8 cellular contexts compared by ENCODE assay signal in genomic region chr16:69149621-69150020, GRCh38. TPM values are rescaled to one million over a fixed set of nuclear protein-coding genes. Genes with fewer than 3 reads are reported as not detected.
A peak's percentile ranks its signal among the peaks of the same experiment; 100 is the strongest.
DNase-seq lines count a peak whose midpoint lies in the region; ATAC-seq and TF ChIP-seq lines count a peak whose summit lies in the region.
"Not testable (repeated sequence)": the region's sequence is repeated elsewhere in the genome, so short reads cannot be mapped to it uniquely, and the experiment has no call there.
"Had no signal": no experiment of that assay in that cellular context is flagged by ENCODE, and none has a peak within 500 bp of the region (broad histone marks: within the 10 kb centered on the region; RNA-seq: fewer than 3 reads in every experiment).

No MANE protein-coding gene starts in this region.

- H3K27ac ChIP-seq in GM23338 (ENCODE audit: low read depth), result peak overlapping the region; percentile 53
- peak overlapping the region; percentile 18; the same call in 1 of the 2 replicates for H3K27ac ChIP-seq in RWPE1
- peak overlapping the region; percentile 10 for H3K27ac ChIP-seq in cingulate gyrus (ENCODE audit: low read depth, low read length)
- H3K27ac ChIP-seq in dorsolateral prefrontal cortex, result peak overlapping the region in 40 of 59 donors; percentile 16 to 87 (median 62)
- peak overlapping the region; percentile 6 for H3K27ac ChIP-seq in temporal lobe (ENCODE audit: low read depth, low read length)
- H3K27ac ChIP-seq in thyroid gland, result peak overlapping the region; percentile 78 to 92 (median 92)

- CTCF ChIA-PET in RWPE1 (lab: Yijun Ruan, JAX), result interaction anchor here (0.6 to 1.9 kb wide), 6 partner anchors 10 to 309 kb away, joined by 3 to 11 read pairs (median 4); no protein-coding TSS in a partner anchor

- not testable (repeated sequence) for H3K9me3 Mint-ChIP-seq in GM23338; osteocyte (ENCODE audit: unreplicated experiment)

- peaks cover 22% of the 10 kb centered on the region for H3K79me2 ChIP-seq in GM23338 (replicated peaks; ENCODE audit: insufficient read depth)

- peaks cover 75% of the 10 kb centered on the region for H3K36me3 Mint-ChIP-seq in GM23338 (ENCODE audit: low read depth)
- H3K36me3 Mint-ChIP-seq in osteocyte (ENCODE audit: unreplicated experiment), result peaks cover 32% of the 10 kb centered on the region

- not testable (repeated sequence) for DNase-seq in GM23338 (ENCODE audit: low spot score); RWPE1 (ENCODE audit: low spot score); dorsolateral prefrontal cortex
- DNase-seq in osteocyte (ENCODE audit: extremely low spot score, unreplicated experiment) (peak; percentile 25), thyroid gland (peak; percentile 83 to 86)

- not testable (repeated sequence) for H3K9me3 ChIP-seq in thyroid gland

- H3K27me3 ChIP-seq in GM23338 (ENCODE audit: insufficient read depth); dorsolateral prefrontal cortex; thyroid gland: not testable (repeated sequence)

- not testable (repeated sequence) for ATAC-seq in GM23338

- H3K4me3 Mint-ChIP-seq in GM23338; osteocyte (ENCODE audit: unreplicated experiment): not testable (repeated sequence)

- H4K20me1 ChIP-seq in GM23338 (replicated peaks; ENCODE audit: insufficient read depth), result peaks cover 28% of the 10 kb centered on the region

- not testable (repeated sequence) for H3K27me3 Mint-ChIP-seq in GM23338 (ENCODE audit: insufficient read depth, low read depth, poor library complexity); osteocyte (ENCODE audit: unreplicated experiment)

- 38 to 53% methylated on average over 9 of the region's 9 CpGs for WGBS in thyroid gland, 2 donors

- TF ChIP-seq POLR2A in thyroid gland (IDR thresholded peaks at IDR 0.05), result peak in 1 of 2 donors; percentile 26

- not testable (repeated sequence) for H3K4me1 ChIP-seq in GM23338 (ENCODE audit: insufficient read depth)
- peaks cover 10 to 13% of the 10 kb centered on the region in 2 donors for H3K4me1 ChIP-seq in thyroid gland

- peaks cover 37% of the 10 kb centered on the region for H3F3A ChIP-seq in GM23338 (replicated peaks; ENCODE audit: low read depth)

- not testable (repeated sequence) for H2AFZ ChIP-seq in GM23338

- H3K36me3 ChIP-seq in GM23338 (ENCODE audit: insufficient read depth) (peaks cover 60% of the 10 kb centered on the region), thyroid gland (peaks cover 11 to 13% of the 10 kb centered on the region in 2 donors)

- not testable (repeated sequence) for H3K4me2 ChIP-seq in GM23338

- H3K4me1 Mint-ChIP-seq in GM23338; osteocyte (ENCODE audit: unreplicated experiment): not testable (repeated sequence)

- intact Hi-C loops in dorsolateral prefrontal cortex (cut with DNase I), result loop anchor here (2.0 kb wide), 2 partner anchors 133 to 137 kb away; no protein-coding TSS in a partner anchor
- intact Hi-C loops in thyroid gland (cut with DNase I), result loop anchor here (5.0 kb wide), 1 partner anchor 138 kb away; no protein-coding TSS in a partner anchor

- H3K9me2 ChIP-seq in GM23338 (ENCODE audit: insufficient read depth), result not testable (repeated sequence)

- H3K4me3 ChIP-seq in GM23338; dorsolateral prefrontal cortex; thyroid gland (replicated peaks in 1 of 3): not testable (repeated sequence)

- not testable (repeated sequence) for H3K27ac Mint-ChIP-seq in GM23338; osteocyte (ENCODE audit: unreplicated experiment)

- TF ChIP-seq CTCF in GM23338 (conservative IDR thresholded peaks at IDR 0.05; ENCODE audit: low read depth in 2 of 2); RWPE1 (conservative IDR thresholded peaks at IDR 0.05; ENCODE audit: low read depth); dorsolateral prefrontal cortex (IDR thresholded peaks at IDR 0.05 in 54 of 56, conservative IDR thresholded peaks at IDR 0.05 in 2 of 56; ENCODE audit: low read depth in 1 of 56, partially characterized antibody in 56 of 56); osteocyte (IDR thresholded peaks at IDR 0.05); thyroid gland (IDR thresholded peaks at IDR 0.05): not testable (repeated sequence)

- POLR2A ChIA-PET in RWPE1 (lab: Yijun Ruan, JAX; ENCODE audit: low non-redundant PET), result not testable (repeated sequence)

RNA-seq across cellular contexts. Expression of gene UTP4, which starts 17.2 kb away (rescaled TPM):
- total RNA-seq in GM23338 (2014; rRNA removed; shearing (Covaris generic)), result 66.6 and 76.7 TPM in 2 replicates
- 63.2 TPM in 2 replicates for polyA plus RNA-seq in GM23338 (2016; fragmentation: Nextera tagmentation; extraction: Ambion mirVana)
- total RNA-seq in dorsolateral prefrontal cortex (10 to 100 TPM; 24.8 to 57.1 (median 40.2) TPM), osteocyte (41.6 and 41.8 TPM in 2 replicates), temporal lobe (22.9 TPM), thyroid gland (10 to 100 TPM; 22.4 to 33.1 (median 24.1) TPM)

RNA-seq across cellular contexts. Expression of gene CHTF8, which starts 17.2 kb away (rescaled TPM):
- total RNA-seq in GM23338 (2014; rRNA removed; shearing (Covaris generic)), result 147 and 155 TPM in 2 replicates
- 24.4 and 25.5 TPM in 2 replicates for polyA plus RNA-seq in GM23338 (2016; fragmentation: Nextera tagmentation; extraction: Ambion mirVana)
- total RNA-seq in dorsolateral prefrontal cortex, result 10 to 100 TPM; 40.8 to 90.1 (median 64.5) TPM
- 88.0 and 91.7 TPM in 2 replicates for total RNA-seq in osteocyte
- 44.3 TPM for total RNA-seq in temporal lobe
- 100 to 1,000 TPM in 3 of 4 donors, 10 to 100 TPM in 1; 95.8 to 124 (median 104) TPM for total RNA-seq in thyroid gland

RNA-seq across cellular contexts. Expression of gene SNTB2, which starts 37.3 kb away (rescaled TPM):
- 18.8 and 42.7 TPM in 2 replicates for total RNA-seq in GM23338 (2014; rRNA removed; shearing (Covaris generic))
- polyA plus RNA-seq in GM23338 (2016; fragmentation: Nextera tagmentation; extraction: Ambion mirVana), result 4.8 and 6.2 TPM in 2 replicates
- total RNA-seq in dorsolateral prefrontal cortex, result 10 to 100 TPM; 24.5 to 81.3 (median 36.6) TPM
- total RNA-seq in osteocyte, result 39.6 and 45.6 TPM in 2 replicates
- total RNA-seq in temporal lobe, result 6.1 TPM
- 10 to 100 TPM; 58.0 to 99.5 (median 96.7) TPM for total RNA-seq in thyroid gland

RNA-seq across cellular contexts. Expression of gene HAS3, which starts 44.2 kb away (rescaled TPM):
- total RNA-seq in GM23338 (2014; rRNA removed; shearing (Covaris generic)), result 54.9 and 56.7 TPM in 2 replicates
- polyA plus RNA-seq in GM23338 (2016; fragmentation: Nextera tagmentation; extraction: Ambion mirVana), result 7.3 TPM in 2 replicates
- total RNA-seq in dorsolateral prefrontal cortex (1 to 10 TPM in 119 of 120 experiments, under 1 TPM in 1; 1.00 to 5.7 (median 2.7) TPM), osteocyte (0.89 and 1.6 TPM in 2 replicates), temporal lobe (8.1 TPM), thyroid gland (1 to 10 TPM; 3.5 to 9.1 (median 7.5) TPM)
- polyA plus RNA-seq: CD14-positive monocyte had no signal

Comparison
In these comparisons a context has a peak if more than half of its experiments do, and no peak if none do; other contexts are left out.
1. H3K27ac ChIP-seq: peak in every context shown above with its lines; median percentile 92 in thyroid gland; 62 in dorsolateral prefrontal cortex; 53 in GM23338; 18 in RWPE1; 10 in cingulate gyrus; 6 in temporal lobe.